Comparison of ENCODE assay signal across 1 cellular context in the genomic region with DNA sequence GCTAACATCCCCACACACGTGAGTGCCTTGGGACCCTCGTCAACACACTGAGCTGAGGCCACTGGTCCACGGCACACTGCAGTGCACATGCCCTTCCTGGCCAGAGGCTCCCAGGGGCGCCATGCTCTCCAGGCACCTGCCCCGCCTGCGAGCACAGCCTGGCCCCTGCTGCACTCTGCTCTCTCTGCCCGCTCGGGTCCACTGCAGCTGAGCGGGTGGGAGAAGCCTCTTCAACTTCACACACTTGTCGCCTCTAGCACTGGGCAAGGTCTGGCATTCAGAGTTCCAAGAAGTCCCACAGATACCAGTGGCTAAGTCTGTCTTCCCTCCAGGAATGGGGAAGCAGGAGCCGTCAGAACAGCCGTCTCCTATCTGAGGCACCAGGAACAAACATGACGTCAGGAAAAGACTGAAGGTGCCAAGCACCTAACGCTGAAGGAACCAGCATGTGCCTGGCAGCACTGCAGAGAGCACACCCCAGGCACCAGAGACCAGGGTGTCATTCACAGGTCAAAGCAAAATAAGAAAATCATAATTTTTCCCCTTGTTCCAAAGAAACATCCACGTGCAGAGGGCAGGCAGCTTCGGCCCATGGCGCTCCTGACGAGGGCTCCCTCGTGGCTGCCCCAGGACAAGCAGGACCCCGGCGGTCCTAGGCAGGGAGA.
TF ChIP-seq lines count a peak whose summit lies in the region.

No MANE protein-coding gene starts in this region.

TF ChIP-seq in HepG2, 621 proteins besides CTCF, POLR2A, EP300 and RAD21 (continued from another document):
- no peak for TF ChIP-seq ZNF276 (CRISPR knock-in tag; IDR thresholded peaks at IDR 0.05; ENCODE audit: low read depth)
